In the genomic region with DNA sequence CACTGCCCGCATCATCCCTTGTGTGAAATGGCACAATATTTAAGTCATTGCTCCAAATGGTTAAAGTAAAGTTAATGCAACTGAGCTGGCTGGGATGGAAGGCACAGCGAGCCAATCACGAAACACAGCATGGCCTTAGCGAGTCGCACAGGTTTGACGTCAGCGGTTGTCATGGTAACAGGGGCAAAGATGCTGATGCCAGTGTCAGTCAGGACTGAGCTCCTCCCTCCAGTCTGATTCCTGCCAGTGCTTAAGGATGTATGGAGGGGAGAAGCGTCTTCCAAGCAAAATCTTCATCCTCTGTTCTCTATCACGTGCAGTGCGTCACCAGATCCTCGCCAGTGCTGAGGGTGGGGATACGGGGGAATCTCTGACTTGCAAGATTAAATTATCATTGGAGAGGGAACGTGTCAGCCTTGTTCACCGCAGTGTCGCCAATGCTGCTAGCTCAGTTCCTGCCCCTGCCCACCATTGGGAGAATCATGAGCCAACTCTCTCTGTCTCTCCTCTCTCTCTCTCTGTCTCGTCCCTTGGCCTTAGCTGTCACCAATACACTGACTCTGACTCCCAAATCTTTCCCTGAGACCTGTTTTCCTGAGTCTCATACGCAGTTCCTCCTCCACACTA, we compare ENCODE assay signal across 8 cellular contexts. TPM values are rescaled to one million over a fixed set of nuclear protein-coding genes. Genes with fewer than 3 reads are reported as not detected.
A peak's percentile ranks its signal among the peaks of the same experiment; 100 is the strongest.
DNase-seq lines count a peak whose midpoint lies in the region; ATAC-seq and TF ChIP-seq lines count a peak whose summit lies in the region.

No MANE protein-coding gene starts in this region.

- H3K27ac Mint-ChIP-seq in central memory CD8-positive, alpha-beta T cell (ENCODE audit: low read depth), result peak overlapping the region; percentile 11
- no peak overlapping the region for H3K27ac Mint-ChIP-seq in natural killer cell treated with Interleukin-12 subunit alpha and Interleukin-12 subunit beta and Interleukin-15 and Interleukin-18, amount 100 ng/mL, for 72 hours

- WGBS in thyroid gland, 2 donors, result 76 to 80% methylated on average over 17 of the region's 17 CpGs

- no peaks in the 10 kb centered on the region for H3K27me3 Mint-ChIP-seq in central memory CD8-positive, alpha-beta T cell
- H3K27me3 Mint-ChIP-seq in natural killer cell treated with Interleukin-12 subunit alpha and Interleukin-12 subunit beta and Interleukin-15 and Interleukin-18, amount 100 ng/mL, for 72 hours, result no peaks in the 10 kb centered on the region

- H3K27ac ChIP-seq in A673 (ENCODE audit: low read depth, low read length, poor library complexity, severe bottlenecking), result no peak overlapping the region
- no peak overlapping the region for H3K27ac ChIP-seq in thyroid gland

- TF ChIP-seq CTCF in A673 (conservative IDR thresholded peaks at IDR 0.05; ENCODE audit: low read depth, low read length), result no peak
- TF ChIP-seq CTCF in thyroid gland (IDR thresholded peaks at IDR 0.05), result no peak

- H3K36me3 Mint-ChIP-seq in central memory CD8-positive, alpha-beta T cell (ENCODE audit: insufficient read depth), result peaks cover 7% of the 10 kb centered on the region
- H3K36me3 Mint-ChIP-seq in natural killer cell treated with Interleukin-12 subunit alpha and Interleukin-12 subunit beta and Interleukin-15 and Interleukin-18, amount 100 ng/mL, for 72 hours, result no peaks in the 10 kb centered on the region

- no peak overlapping the region for H3K4me3 Mint-ChIP-seq in central memory CD8-positive, alpha-beta T cell
- no peak overlapping the region for H3K4me3 Mint-ChIP-seq in natural killer cell treated with Interleukin-12 subunit alpha and Interleukin-12 subunit beta and Interleukin-15 and Interleukin-18, amount 100 ng/mL, for 72 hours

- H3K27me3 ChIP-seq in A673 (replicated peaks; ENCODE audit: insufficient read depth, low read depth, low read length, poor library complexity) (no peaks in the 10 kb centered on the region), thyroid gland (no peaks in the 10 kb centered on the region)

- peak; percentile 95 for ATAC-seq in HG03439 (IDR thresholded peaks at IDR 0.05; ENCODE audit: unreplicated experiment)
- no peak for ATAC-seq in central memory CD8-positive, alpha-beta T cell (replicated peaks; ENCODE audit: extremely low read depth, poor library complexity, severe bottlenecking)
- ATAC-seq in natural killer cell treated with Interleukin-12 subunit alpha and Interleukin-12 subunit beta and Interleukin-15 and Interleukin-18, amount 100 ng/mL, for 72 hours, result no peak

- H3K4me3 ChIP-seq in A673 (ENCODE audit: low read depth, low read length, poor library complexity, severe bottlenecking) (no peak overlapping the region), thyroid gland (replicated peaks in 1 of 3) (no peak overlapping the region)

- no peaks in the 10 kb centered on the region for H3K4me1 ChIP-seq in A673 (ENCODE audit: insufficient read depth, low read length, poor library complexity, severe bottlenecking)
- no peaks in the 10 kb centered on the region for H3K4me1 ChIP-seq in thyroid gland

- TF ChIP-seq POLR2A in thyroid gland (IDR thresholded peaks at IDR 0.05), result no peak

- intact Hi-C loops in A673 (cut with micrococcal nuclease; ENCODE audit: unreplicated experiment) (no loop called here), thyroid gland (cut with DNase I) (no loop called here)

- H3K36me3 ChIP-seq in A673 (ENCODE audit: insufficient read depth, low read length, poor library complexity, severe bottlenecking) (no peaks in the 10 kb centered on the region), thyroid gland (no peaks in the 10 kb centered on the region)

- H3K9me3 ChIP-seq in A673 (ENCODE audit: low read depth, low read length, poor library complexity, severe bottlenecking), result no peaks in the 10 kb centered on the region
- H3K9me3 ChIP-seq in thyroid gland, result no peaks in the 10 kb centered on the region

- CTCF ChIA-PET in A673 (lab: Charles Lee), result interaction anchor here (0.6 kb wide), 1 partner anchor 168 kb away, joined by 4 read pairs; a partner anchor contains a TSS

- DNase-seq in A673 (ENCODE audit: low spot score) (peak; percentile 36), islet precursor cell (peak; percentile 91), thyroid gland (peak; percentile 37 to 46), NCI-H2171 treated with DMSO at 0.1 percent for 48 hours (lab: John Stamatoyannopoulos, UW) (no peak)
- DNase-seq in central memory CD8-positive, alpha-beta T cell (ENCODE audit: low spot score in 2 of 2), result no peak
- DNase-seq in activated effector memory CD4-positive, alpha-beta T cell treated with anti-CD3 and anti-CD28 coated beads, Interleukin-2, amount 50 U/mL, for 16 hours, result no peak
- no peak for DNase-seq in natural killer cell treated with Interleukin-12 subunit alpha and Interleukin-12 subunit beta and Interleukin-15 and Interleukin-18, amount 100 ng/mL, for 72 hours (ENCODE audit: low spot score)

- POLR2A ChIA-PET in A673 (lab: Charles Lee; ENCODE audit: low non-redundant PET), result interaction anchor here (0.8 kb wide), 1 partner anchor 11 kb away, joined by 7 read pairs; no protein-coding TSS in a partner anchor

- H3K4me1 Mint-ChIP-seq in central memory CD8-positive, alpha-beta T cell, result no peaks in the 10 kb centered on the region
- peaks cover 0 to 3% of the 10 kb centered on the region in 2 donors for H3K4me1 Mint-ChIP-seq in natural killer cell treated with Interleukin-12 subunit alpha and Interleukin-12 subunit beta and Interleukin-15 and Interleukin-18, amount 100 ng/mL, for 72 hours (ENCODE audit: low read depth in 2 of 2)

- no TSS peak for BruUV-seq in A673 (replicated peaks; lab: Mats Ljungman, UMichigan)

- H3K9me3 Mint-ChIP-seq in central memory CD8-positive, alpha-beta T cell, result no peaks in the 10 kb centered on the region
- no peaks in the 10 kb centered on the region for H3K9me3 Mint-ChIP-seq in natural killer cell treated with Interleukin-12 subunit alpha and Interleukin-12 subunit beta and Interleukin-15 and Interleukin-18, amount 100 ng/mL, for 72 hours

RNA-seq across cellular contexts. Expression of a gene that starts 24.5 kb away (rescaled TPM):
- total RNA-seq in A673 (2021) (17.2 and 17.7 TPM in 2 replicates), thyroid gland (10 to 100 TPM; 21.4 to 26.7 (median 24.5) TPM)
- 10 to 100 TPM; 14.3 to 16.6 TPM for total RNA-seq in natural killer cell treated with Interleukin-12 subunit alpha and Interleukin-12 subunit beta and Interleukin-15 and Interleukin-18, amount 100 ng/mL, for 72 hours

RNA-seq across cellular contexts. Expression of a gene that starts 50.3 kb away (rescaled TPM):
- total RNA-seq in A673 (2021) (39.7 and 41.1 TPM in 2 replicates), thyroid gland (100 to 1,000 TPM in 3 of 4 donors, 10 to 100 TPM in 1; 87.6 to 169 (median 123) TPM)
- 10 to 100 TPM; 40.4 to 50.9 TPM for total RNA-seq in natural killer cell treated with Interleukin-12 subunit alpha and Interleukin-12 subunit beta and Interleukin-15 and Interleukin-18, amount 100 ng/mL, for 72 hours

Comparison
In these comparisons a context has a peak if more than half of its experiments do, and no peak if none do; other contexts are left out.
1. DNase-seq: peak in A673 (single experiment), islet precursor cell (single experiment) and thyroid gland (2 of 2); none in central memory CD8-positive, alpha-beta T cell (0 of 2), activated effector memory CD4-positive, alpha-beta T cell treated with anti-CD3 and anti-CD28 coated beads, Interleukin-2, amount 50 U/mL, for 16 hours (single experiment), NCI-H2171 treated with DMSO at 0.1 percent for 48 hours (single experiment) and natural killer cell treated with Interleukin-12 subunit alpha and Interleukin-12 subunit beta and Interleukin-15 and Interleukin-18, amount 100 ng/mL, for 72 hours (single experiment).